Comparison of ENCODE assay signal across 8 cellular contexts in the genomic region with DNA sequence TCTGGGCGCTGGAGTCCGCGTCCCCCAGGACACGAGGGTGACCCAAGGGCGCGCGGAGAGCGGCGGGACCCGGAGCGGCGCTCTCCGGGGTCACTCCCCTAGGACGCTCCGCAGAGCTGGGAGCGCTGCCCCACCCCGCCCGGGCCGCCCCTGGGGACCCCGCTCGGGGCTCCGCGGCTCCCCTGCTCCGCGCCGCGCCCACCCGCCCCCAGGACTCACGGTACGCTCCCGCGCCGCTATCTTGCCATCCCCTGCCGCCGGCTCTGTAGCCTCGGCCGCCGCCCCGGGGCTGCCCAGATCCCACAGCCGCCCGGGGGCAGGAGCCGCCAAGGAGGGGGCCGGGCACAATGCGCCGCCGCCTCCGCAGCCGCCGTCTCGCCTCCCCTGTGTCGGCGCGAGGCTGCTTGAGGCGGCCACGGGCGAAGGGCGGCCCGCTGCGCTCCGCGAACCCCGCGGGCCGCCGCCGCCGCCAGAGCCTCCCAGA.
DNase-seq lines count a peak whose midpoint lies in the region; ATAC-seq lines count a peak whose summit lies in the region.

No MANE protein-coding gene starts in this region.

- no peaks in the 10 kb centered on the region for H3K27me3 ChIP-seq in stomach smooth muscle (ENCODE audit: control insufficient read depth in 1 of 2, insufficient read depth in 2 of 2, low read length in 2 of 2)

- H3K36me3 ChIP-seq in stomach smooth muscle (ENCODE audit: control insufficient read depth in 2 of 2, insufficient read depth in 2 of 2, low read length in 2 of 2): no peaks in the 10 kb centered on the region

- no peaks in the 10 kb centered on the region for H3K9me3 Mint-ChIP-seq in activated naive CD8-positive, alpha-beta T cell treated with anti-CD3 and anti-CD28 coated beads, Interleukin-2, amount 50 U/mL, for 24 hours

- no peak overlapping the region for H3K27ac Mint-ChIP-seq in activated naive CD8-positive, alpha-beta T cell treated with anti-CD3 and anti-CD28 coated beads, Interleukin-2, amount 50 U/mL, for 24 hours

- H3K9me3 ChIP-seq in iPS-18c (ENCODE audit: control insufficient read depth, insufficient read depth, low read length) (no peaks in the 10 kb centered on the region), stomach smooth muscle (ENCODE audit: control insufficient read depth in 2 of 2, low read length in 2 of 2) (no peaks in the 10 kb centered on the region)

- peak; percentile 46 for DNase-seq in ELF-1 (ENCODE audit: low read depth, low spot score)
- no peak for DNase-seq in activated naive CD8-positive, alpha-beta T cell treated with anti-CD3 and anti-CD28 coated beads, Interleukin-2, amount 50 U/mL, for 24 hours
- no peak for DNase-seq in middle frontal gyrus (ENCODE audit: extremely low spot score, low spot score)
- no peak for DNase-seq in MV-4-11 (lab: John Stamatoyannopoulos, UW)
- DNase-seq in NK-92 treated with Interleukin-12 subunit alpha and Interleukin-12 subunit beta, amount 100 ng/mL, for 24 hours (lab: John Stamatoyannopoulos, UW): no peak

- peaks cover 6% of the 10 kb centered on the region for H3K4me1 ChIP-seq in stomach smooth muscle (ENCODE audit: control insufficient read depth, insufficient read depth, low read length)

- ATAC-seq in HG03135 (IDR thresholded peaks at IDR 0.05; ENCODE audit: unreplicated experiment): peak; percentile 58
- ATAC-seq in activated naive CD8-positive, alpha-beta T cell treated with anti-CD3 and anti-CD28 coated beads, Interleukin-2, amount 50 U/mL, for 24 hours: peak; percentile 44

- peak overlapping the region; percentile 70 for H3K4me3 Mint-ChIP-seq in activated naive CD8-positive, alpha-beta T cell treated with anti-CD3 and anti-CD28 coated beads, Interleukin-2, amount 50 U/mL, for 24 hours

- H3K9ac ChIP-seq in stomach smooth muscle (ENCODE audit: low read length in 2 of 2): peak overlapping the region; percentile 75 to 82

- H3K4me3 ChIP-seq in iPS-18c (ENCODE audit: insufficient read depth, low read depth, low read length) (peak overlapping the region; percentile 78), stomach smooth muscle (ENCODE audit: low read length in 2 of 2) (peak overlapping the region; percentile 90 to 91)

- peaks cover 8% of the 10 kb centered on the region for H3K4me1 Mint-ChIP-seq in activated naive CD8-positive, alpha-beta T cell treated with anti-CD3 and anti-CD28 coated beads, Interleukin-2, amount 50 U/mL, for 24 hours

- peak overlapping the region; percentile 18 for H3K27ac ChIP-seq in stomach smooth muscle (ENCODE audit: low read length)

- peaks cover 67% of the 10 kb centered on the region for H3K27me3 Mint-ChIP-seq in activated naive CD8-positive, alpha-beta T cell treated with anti-CD3 and anti-CD28 coated beads, Interleukin-2, amount 50 U/mL, for 24 hours

- no peaks in the 10 kb centered on the region for H3K36me3 Mint-ChIP-seq in activated naive CD8-positive, alpha-beta T cell treated with anti-CD3 and anti-CD28 coated beads, Interleukin-2, amount 50 U/mL, for 24 hours (ENCODE audit: low read depth)
